ENCODE assay signal across 15 cellular contexts in the genomic region with DNA sequence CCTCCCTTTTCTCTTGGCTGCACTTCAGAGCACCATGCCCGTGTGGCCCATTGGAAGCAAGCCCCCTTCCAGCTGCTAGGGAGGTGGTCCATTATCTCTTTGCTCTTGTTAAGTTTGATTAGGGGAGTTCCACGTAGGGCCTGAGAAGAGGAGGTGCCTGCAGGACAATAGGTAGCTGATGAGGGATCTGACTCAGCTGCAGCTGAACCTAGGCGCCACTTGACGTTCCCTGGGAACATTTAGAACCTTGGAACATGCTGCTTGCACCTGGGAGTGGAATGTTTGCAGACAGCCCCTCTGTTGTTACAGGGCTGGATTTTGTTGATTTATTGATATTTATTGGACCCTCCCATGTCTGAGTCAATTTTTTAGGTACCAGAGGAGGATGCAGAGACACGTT. TPM values are rescaled to one million over a fixed set of nuclear protein-coding genes. Genes with fewer than 3 reads are reported as not detected.
DNase-seq lines count a peak whose midpoint lies in the region; ATAC-seq lines count a peak whose summit lies in the region.
"Had no signal": no experiment of that assay in that cellular context is flagged by ENCODE, and none has a peak within 500 bp of the region (broad histone marks: within the 10 kb centered on the region; RNA-seq: fewer than 3 reads in every experiment).

No MANE protein-coding gene starts in this region.

- H3K9me3 Mint-ChIP-seq in activated CD8-positive, alpha-beta memory T cell treated with anti-CD3 and anti-CD28 coated beads, Interleukin-2, amount 10 ng/mL, durations not matched to agents 7 days and 5 days (ENCODE audit: low read depth), result no peaks in the 10 kb centered on the region
- no peaks in the 10 kb centered on the region for H3K9me3 Mint-ChIP-seq in IgD-negative memory B cell
- no peaks in the 10 kb centered on the region for H3K9me3 Mint-ChIP-seq in activated T-helper 2 cell treated with anti-CD3 and anti-CD28 coated beads, Interferon-gamma antibody, Interleukin-2, Interleukin-4, amounts not matched to agents 10 μg/mL and 5 μg/mL and 100 μg/mL, durations not matched to agents 14 hours and 24 hours and 36 hours

- H3K36me3 Mint-ChIP-seq in activated CD8-positive, alpha-beta memory T cell treated with anti-CD3 and anti-CD28 coated beads, Interleukin-2, amount 10 ng/mL, durations not matched to agents 7 days and 5 days, result peaks cover 52% of the 10 kb centered on the region
- peaks cover 5% of the 10 kb centered on the region for H3K36me3 Mint-ChIP-seq in IgD-negative memory B cell
- peaks cover 47% of the 10 kb centered on the region for H3K36me3 Mint-ChIP-seq in activated T-helper 2 cell treated with anti-CD3 and anti-CD28 coated beads, Interferon-gamma antibody, Interleukin-2, Interleukin-4, amounts not matched to agents 10 μg/mL and 5 μg/mL and 100 μg/mL, durations not matched to agents 14 hours and 24 hours and 36 hours (ENCODE audit: low read depth)

- no peaks in the 10 kb centered on the region for H3K27me3 Mint-ChIP-seq in activated CD8-positive, alpha-beta memory T cell treated with anti-CD3 and anti-CD28 coated beads, Interleukin-2, amount 10 ng/mL, durations not matched to agents 7 days and 5 days
- no peaks in the 10 kb centered on the region for H3K27me3 Mint-ChIP-seq in IgD-negative memory B cell
- no peaks in the 10 kb centered on the region for H3K27me3 Mint-ChIP-seq in activated T-helper 2 cell treated with anti-CD3 and anti-CD28 coated beads, Interferon-gamma antibody, Interleukin-2, Interleukin-4, amounts not matched to agents 10 μg/mL and 5 μg/mL and 100 μg/mL, durations not matched to agents 14 hours and 24 hours and 36 hours (ENCODE audit: low read depth)

- peaks cover 71% of the 10 kb centered on the region for H3K4me1 Mint-ChIP-seq in activated CD8-positive, alpha-beta memory T cell treated with anti-CD3 and anti-CD28 coated beads, Interleukin-2, amount 10 ng/mL, durations not matched to agents 7 days and 5 days
- H3K4me1 Mint-ChIP-seq in IgD-negative memory B cell, result peaks cover 51 to 63% (median 54%) of the 10 kb centered on the region in 3 donors
- peaks cover 69% of the 10 kb centered on the region for H3K4me1 Mint-ChIP-seq in activated T-helper 2 cell treated with anti-CD3 and anti-CD28 coated beads, Interferon-gamma antibody, Interleukin-2, Interleukin-4, amounts not matched to agents 10 μg/mL and 5 μg/mL and 100 μg/mL, durations not matched to agents 14 hours and 24 hours and 36 hours (ENCODE audit: low read depth)

- no peak for DNase-seq in activated CD8-positive, alpha-beta memory T cell treated with anti-CD3 and anti-CD28 coated beads, Interleukin-2, amount 10 ng/mL, durations not matched to agents 7 days and 5 days
- DNase-seq in activated CD8-positive, alpha-beta memory T cell treated with anti-CD3 and anti-CD28 coated beads for 24 hours, result no peak
- DNase-seq in dermis blood vessel endothelial cell (peak; percentile 71), posterior vena cava (ENCODE audit: low spot score) (peak; percentile 26), C1 segment of cervical spinal cord (lab: John Stamatoyannopoulos, UW) (no peak), AG08395 (ENCODE audit: low spot score) (no peak)
- no peak for DNase-seq in activated T-helper 2 cell treated with anti-CD3 and anti-CD28 coated beads, Interferon-gamma antibody, Interleukin-2, Interleukin-4, amounts not matched to agents 10 μg/mL and 5 μg/mL and 100 μg/mL, durations not matched to agents 14 hours and 24 hours and 36 hours (ENCODE audit: low spot score)
- DNase-seq: GF-D8; mesenchymal stem cell; NCI-H1105; NCI-H510A; Right ventricle myocardium superior; stimulated activated CD4-positive, alpha-beta T cell treated with anti-CD3 and anti-CD28 coated beads, Interleukin-2, amount 100 ng/mL, for 48 hours; stimulated activated naive CD4-positive, alpha-beta T cell treated with Interleukin-2 at 50 U/mL for 16 hours had no signal

- peak overlapping the region; percentile 3 for H3K27ac Mint-ChIP-seq in activated CD8-positive, alpha-beta memory T cell treated with anti-CD3 and anti-CD28 coated beads, Interleukin-2, amount 10 ng/mL, durations not matched to agents 7 days and 5 days
- peak overlapping the region in 2 of 3 donors; percentile 31 to 32 for H3K27ac Mint-ChIP-seq in IgD-negative memory B cell
- H3K27ac Mint-ChIP-seq in activated T-helper 2 cell treated with anti-CD3 and anti-CD28 coated beads, Interferon-gamma antibody, Interleukin-2, Interleukin-4, amounts not matched to agents 10 μg/mL and 5 μg/mL and 100 μg/mL, durations not matched to agents 14 hours and 24 hours and 36 hours, result no peak overlapping the region

- no peak for ATAC-seq in activated CD8-positive, alpha-beta memory T cell treated with anti-CD3 and anti-CD28 coated beads, Interleukin-2, amount 10 ng/mL, durations not matched to agents 7 days and 5 days

- H3K4me3 Mint-ChIP-seq in activated CD8-positive, alpha-beta memory T cell treated with anti-CD3 and anti-CD28 coated beads, Interleukin-2, amount 10 ng/mL, durations not matched to agents 7 days and 5 days, result no peak overlapping the region
- peak overlapping the region in 1 of 4 donors; percentile 87 for H3K4me3 Mint-ChIP-seq in IgD-negative memory B cell
- H3K4me3 Mint-ChIP-seq in activated T-helper 2 cell treated with anti-CD3 and anti-CD28 coated beads, Interferon-gamma antibody, Interleukin-2, Interleukin-4, amounts not matched to agents 10 μg/mL and 5 μg/mL and 100 μg/mL, durations not matched to agents 14 hours and 24 hours and 36 hours (ENCODE audit: low read depth), result no peak overlapping the region

- CTCF ChIA-PET in activated CD8-positive, alpha-beta memory T cell treated with anti-CD3 and anti-CD28 coated beads, Interleukin-2, amount 10 ng/mL, durations not matched to agents 7 days and 5 days (lab: Charles Lee), result interaction anchor here (0.9 to 11.0 kb wide), 5 partner anchors 13 to 65 kb away, joined by 3 to 138 read pairs (median 4); no protein-coding TSS in a partner anchor

- intact Hi-C loops in posterior vena cava (cut with DNase I), result no loop called here
- intact Hi-C loops in activated T-helper 2 cell treated with anti-CD3 and anti-CD28 coated beads, Interferon-gamma antibody, Interleukin-2, Interleukin-4, amounts not matched to agents 10 μg/mL and 5 μg/mL and 100 μg/mL, durations not matched to agents 14 hours and 24 hours and 36 hours (cut with micrococcal nuclease), result no loop called here

RNA-seq across cellular contexts. Expression of gene SMAD3, which starts 4.7 kb away (rescaled TPM):
- 10 to 100 TPM; 87.1 to 88.0 TPM for total RNA-seq in activated CD8-positive, alpha-beta memory T cell treated with anti-CD3 and anti-CD28 coated beads, Interleukin-2, amount 10 ng/mL, durations not matched to agents 7 days and 5 days
- 32.4 TPM for polyA plus RNA-seq in IgD-negative memory B cell
- total RNA-seq in dermis blood vessel endothelial cell, result 16.5 and 29.9 TPM in 2 replicates
- total RNA-seq in posterior vena cava, result 10 to 100 TPM; 56.3 to 62.7 TPM
- 25.2 and 28.1 TPM in 2 replicates for total RNA-seq in activated T-helper 2 cell treated with anti-CD3 and anti-CD28 coated beads, Interferon-gamma antibody, Interleukin-2, Interleukin-4, amounts not matched to agents 10 μg/mL and 5 μg/mL and 100 μg/mL, durations not matched to agents 14 hours and 24 hours and 36 hours

Comparison
In these comparisons a context has a peak if more than half of its experiments do, and no peak if none do; other contexts are left out.
1. DNase-seq: peak in dermis blood vessel endothelial cell (single experiment) and posterior vena cava (single experiment); none in activated CD8-positive, alpha-beta memory T cell treated with anti-CD3 and anti-CD28 coated beads, Interleukin-2, amount 10 ng/mL, durations not matched to agents 7 days and 5 days (single experiment), activated CD8-positive, alpha-beta memory T cell treated with anti-CD3 and anti-CD28 coated beads for 24 hours (single experiment), C1 segment of cervical spinal cord (0 of 14), activated T-helper 2 cell treated with anti-CD3 and anti-CD28 coated beads, Interferon-gamma antibody, Interleukin-2, Interleukin-4, amounts not matched to agents 10 μg/mL and 5 μg/mL and 100 μg/mL, durations not matched to agents 14 hours and 24 hours and 36 hours (single experiment) and AG08395 (single experiment).